25 cellular contexts compared by ENCODE assay signal in the genomic region with DNA sequence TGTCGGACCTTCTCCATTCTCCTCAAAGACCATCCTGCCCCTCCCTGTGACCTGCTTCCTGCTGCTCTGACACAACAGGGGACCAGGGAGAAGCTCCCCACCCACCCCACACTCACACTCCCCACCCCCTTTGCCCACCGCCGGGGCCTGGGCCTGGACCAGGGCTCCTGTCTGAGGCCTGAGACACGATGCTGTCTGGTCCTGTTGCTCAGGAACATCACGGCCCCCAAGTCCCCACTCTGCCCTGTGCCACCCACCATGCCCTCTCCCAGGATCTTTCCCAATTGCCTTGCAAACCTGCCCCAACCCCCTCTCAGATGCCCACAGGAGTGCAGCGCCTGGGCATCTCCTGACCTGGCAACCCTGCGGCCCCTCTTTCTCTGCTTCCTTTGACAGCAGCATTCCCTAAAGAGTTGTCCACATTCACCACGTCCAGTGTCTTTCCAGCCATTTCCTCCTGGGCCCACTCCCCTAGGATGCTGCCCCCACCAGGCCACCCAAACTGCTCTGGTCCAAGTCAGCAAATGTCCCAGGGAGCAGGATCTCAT. TPM values are rescaled to one million over a fixed set of nuclear protein-coding genes. Genes with fewer than 3 reads are reported as not detected.
DNase-seq lines count a peak whose midpoint lies in the region; ATAC-seq and TF ChIP-seq lines count a peak whose summit lies in the region.
"Had no signal": no experiment of that assay in that cellular context is flagged by ENCODE, and none has a peak within 500 bp of the region (broad histone marks: within the 10 kb centered on the region; RNA-seq: fewer than 3 reads in every experiment).

No MANE protein-coding gene starts in this region.

- H3K27ac ChIP-seq in right atrium auricular region (no peak overlapping the region), right cardiac atrium (ENCODE audit: low read length) (no peak overlapping the region), osteoblast (ENCODE audit: low read depth, low read length) (no peak overlapping the region), tibial nerve (no peak overlapping the region)
- H3K27ac ChIP-seq: GM23248 had no signal

- H3K4me1 Mint-ChIP-seq in memory B cell: peaks cover 22% of the 10 kb centered on the region
- H3K4me1 Mint-ChIP-seq in stimulated activated naive B cell treated with anti-CD40 and anti-IgM and Interleukin-4, amounts not matched to agents 10 μg/mL and 1 μg/mL and 100 μg/mL, for 72 hours: peaks cover 40 to 70% of the 10 kb centered on the region in 2 donors
- H3K4me1 Mint-ChIP-seq: CD8-positive, alpha-beta memory T cell had no signal

- H3K4me1 ChIP-seq in right atrium auricular region (peaks cover 0 to 11% of the 10 kb centered on the region in 2 donors), right cardiac atrium (ENCODE audit: control insufficient read depth, insufficient read depth, low read length) (no peaks in the 10 kb centered on the region), osteoblast (ENCODE audit: insufficient read depth, low read length) (peaks cover 3% of the 10 kb centered on the region), tibial nerve (peaks cover 0 to 3% (median 0%) of the 10 kb centered on the region in 4 donors), BE2C (no peaks in the 10 kb centered on the region)

- ATAC-seq in right cardiac atrium: no peak
- ATAC-seq in memory B cell (ENCODE audit: low read depth): no peak
- no peak for ATAC-seq in stimulated activated naive B cell treated with anti-CD40 and anti-IgM and Interleukin-4, amounts not matched to agents 10 μg/mL and 1 μg/mL and 100 μg/mL, for 72 hours (replicated peaks)
- ATAC-seq: GM12878, HCT116 had no signal

- no peak overlapping the region for H3K4me2 ChIP-seq in osteoblast (ENCODE audit: insufficient read depth, low read length)

- peaks cover 52% of the 10 kb centered on the region for H3K36me3 Mint-ChIP-seq in memory B cell
- peaks cover 85 to 86% of the 10 kb centered on the region in 2 donors for H3K36me3 Mint-ChIP-seq in stimulated activated naive B cell treated with anti-CD40 and anti-IgM and Interleukin-4, amounts not matched to agents 10 μg/mL and 1 μg/mL and 100 μg/mL, for 72 hours

- peak; percentile 38 for DNase-seq in right atrium auricular region (ENCODE audit: low spot score)
- DNase-seq in right cardiac atrium: no peak
- no peak for DNase-seq in memory B cell (ENCODE audit: low spot score in 2 of 2)
- DNase-seq in osteoblast (ENCODE audit: insufficient read length, low spot score, missing footprints): peak; percentile 65
- DNase-seq in stimulated activated naive B cell treated with anti-CD40 and anti-IgM and Interleukin-4, amounts not matched to agents 10 μg/mL and 1 μg/mL and 100 μg/mL, for 72 hours: no peak
- no peak for DNase-seq in glomerular visceral epithelial cell (ENCODE audit: extremely low spot score)
- no peak for DNase-seq in tibial nerve (ENCODE audit: low spot score in 2 of 2)
- no peak for DNase-seq in BE2C
- DNase-seq: C1 segment of cervical spinal cord; CD4-positive, CD25-positive, alpha-beta regulatory T cell; CD8-positive, alpha-beta memory T cell; COR-L47; DMS 273 treated with DMSO at 0.1 percent for 48 hours; DMS53; DND-41; EL; GM23248; HFFc6; IMR-90 had no signal

- H3K4me3 ChIP-seq in right atrium auricular region: no peak overlapping the region
- no peak overlapping the region for H3K4me3 ChIP-seq in right cardiac atrium (ENCODE audit: low read length)
- no peak overlapping the region for H3K4me3 ChIP-seq in osteoblast (ENCODE audit: insufficient read depth, low read length)
- H3K4me3 ChIP-seq in tibial nerve: no peak overlapping the region
- no peak overlapping the region for H3K4me3 ChIP-seq in BE2C (ENCODE audit: low read depth, low read length)
- H3K4me3 ChIP-seq: GM12878, GM23248 had no signal

- H3K27ac Mint-ChIP-seq in memory B cell: peak overlapping the region; percentile 79
- peak overlapping the region; percentile 81 for H3K27ac Mint-ChIP-seq in stimulated activated naive B cell treated with anti-CD40 and anti-IgM and Interleukin-4, amounts not matched to agents 10 μg/mL and 1 μg/mL and 100 μg/mL, for 72 hours
- H3K27ac Mint-ChIP-seq: HFFc6 had no signal

- no peaks in the 10 kb centered on the region for H4K20me1 ChIP-seq in osteoblast (ENCODE audit: insufficient read depth, low read length)

- H2AFZ ChIP-seq in osteoblast (ENCODE audit: low read length): no peak overlapping the region
- H2AFZ ChIP-seq: GM23248 had no signal

- no peaks in the 10 kb centered on the region for H3K27me3 Mint-ChIP-seq in memory B cell
- H3K27me3 Mint-ChIP-seq in stimulated activated naive B cell treated with anti-CD40 and anti-IgM and Interleukin-4, amounts not matched to agents 10 μg/mL and 1 μg/mL and 100 μg/mL, for 72 hours: no peaks in the 10 kb centered on the region
- H3K27me3 Mint-ChIP-seq: B cell; CD4-positive, CD25-positive, alpha-beta regulatory T cell had no signal

- no peaks in the 10 kb centered on the region for H3K79me2 ChIP-seq in osteoblast (ENCODE audit: insufficient read depth, low read length)

- intact Hi-C loops in right cardiac atrium (cut with DNase I): no loop called here

- 80% methylated on average over 8 of the region's 8 CpGs for WGBS in right cardiac atrium
- 73 to 76% methylated on average over 6 to 8 of the region's 8 CpGs for WGBS in tibial nerve, 2 donors

- H3K36me3 ChIP-seq in right atrium auricular region: no peaks in the 10 kb centered on the region
- no peaks in the 10 kb centered on the region for H3K36me3 ChIP-seq in osteoblast (ENCODE audit: insufficient read depth, low read length)
- no peaks in the 10 kb centered on the region for H3K36me3 ChIP-seq in tibial nerve
- no peaks in the 10 kb centered on the region for H3K36me3 ChIP-seq in BE2C

- H3K4me3 Mint-ChIP-seq in memory B cell: no peak overlapping the region
- no peak overlapping the region for H3K4me3 Mint-ChIP-seq in stimulated activated naive B cell treated with anti-CD40 and anti-IgM and Interleukin-4, amounts not matched to agents 10 μg/mL and 1 μg/mL and 100 μg/mL, for 72 hours
- H3K4me3 Mint-ChIP-seq: B cell; CD4-positive, CD25-positive, alpha-beta regulatory T cell; CD8-positive, alpha-beta memory T cell; HFFc6 had no signal

- no peaks in the 10 kb centered on the region for H3K27me3 ChIP-seq in right atrium auricular region
- H3K27me3 ChIP-seq in right cardiac atrium (ENCODE audit: control insufficient read depth, insufficient read depth): no peaks in the 10 kb centered on the region
- H3K27me3 ChIP-seq in osteoblast (ENCODE audit: insufficient read depth, low read length): peaks cover 6% of the 10 kb centered on the region
- peaks cover 0 to 29% of the 10 kb centered on the region in 2 donors for H3K27me3 ChIP-seq in tibial nerve
- H3K27me3 ChIP-seq in BE2C: no peaks in the 10 kb centered on the region; the same call in 1 of the 2 replicates

- H3K9me3 ChIP-seq in right atrium auricular region: no peaks in the 10 kb centered on the region
- no peaks in the 10 kb centered on the region for H3K9me3 ChIP-seq in right cardiac atrium (ENCODE audit: control insufficient read depth, low read length)
- no peaks in the 10 kb centered on the region for H3K9me3 ChIP-seq in osteoblast (ENCODE audit: low read depth, low read length)
- peaks cover 0 to 2% (median 0%) of the 10 kb centered on the region in 4 donors for H3K9me3 ChIP-seq in tibial nerve
- no peaks in the 10 kb centered on the region for H3K9me3 ChIP-seq in BE2C

- TF ChIP-seq POLR2A in tibial nerve (IDR thresholded peaks at IDR 0.05): no peak

- no peaks in the 10 kb centered on the region for H3K9me3 Mint-ChIP-seq in memory B cell
- no peaks in the 10 kb centered on the region for H3K9me3 Mint-ChIP-seq in stimulated activated naive B cell treated with anti-CD40 and anti-IgM and Interleukin-4, amounts not matched to agents 10 μg/mL and 1 μg/mL and 100 μg/mL, for 72 hours
- H3K9me3 Mint-ChIP-seq: HFFc6 had no signal

- TF ChIP-seq EP300 in tibial nerve (IDR thresholded peaks at IDR 0.05): no peak

- TF ChIP-seq CTCF in right atrium auricular region (IDR thresholded peaks at IDR 0.05) (no peak), osteoblast (IDR thresholded peaks at IDR 0.05; ENCODE audit: extremely low read depth, low read depth, low read length) (no peak), tibial nerve (IDR thresholded peaks at IDR 0.05) (no peak), BE2C (IDR thresholded peaks at IDR 0.05; ENCODE audit: low read depth, low read length) (no peak)

RNA-seq across cellular contexts. Expression of a gene that starts 10.8 kb away (rescaled TPM):
- total RNA-seq in right atrium auricular region: 1 to 10 TPM; 1.8 to 4.2 TPM
- 1 to 10 TPM; 1.8 to 2.6 (median 2.3) TPM for total RNA-seq in right cardiac atrium
- 0.75 TPM for polyA plus RNA-seq in right cardiac atrium
- 1.1 and 1.2 TPM in 2 replicates for total RNA-seq in osteoblast
- 10 to 100 TPM in 2 of 4 donors, 1 to 10 TPM in 2; 5.7 to 14.3 (median 10.8) TPM for total RNA-seq in tibial nerve
- 0.42 TPM for polyA plus RNA-seq in BE2C (2012; ENCODE audit: insufficient read depth, insufficient read length, low read depth)
- total RNA-seq: A172, G401, H4, IMR-90 had no signal
- polyA plus RNA-seq: IMR-90 had no signal

Comparison
In these comparisons a context has a peak if more than half of its experiments do, and no peak if none do; other contexts are left out.
1. DNase-seq: peak in right atrium auricular region (single experiment) and osteoblast (single experiment); none in right cardiac atrium (0 of 3), memory B cell (0 of 2), stimulated activated naive B cell treated with anti-CD40 and anti-IgM and Interleukin-4, amounts not matched to agents 10 μg/mL and 1 μg/mL and 100 μg/mL, for 72 hours (single experiment), glomerular visceral epithelial cell (single experiment), tibial nerve (0 of 2) and BE2C (single experiment).